Comparison of ENCODE assay signal across 8 cellular contexts in genomic region chr19:18522862-18523440, GRCh38. TPM values are rescaled to one million over a fixed set of nuclear protein-coding genes. Genes with fewer than 3 reads are reported as not detected.
DNase-seq lines count a peak whose midpoint lies in the region; ATAC-seq and TF ChIP-seq lines count a peak whose summit lies in the region.
"Not testable (repeated sequence)": the region's sequence is repeated elsewhere in the genome, so short reads cannot be mapped to it uniquely, and the experiment has no call there.

No MANE protein-coding gene starts in this region.

- TSS peak; percentile 94 for BruUV-seq in HCT116 (replicated peaks; lab: Mats Ljungman, UMichigan)

- not testable (repeated sequence) for H3K9me3 ChIP-seq in HCT116 (ENCODE audit: control insufficient read depth in 1 of 2, insufficient read depth in 1 of 2, low read depth in 1 of 2, low read length in 2 of 2); neutrophil; suprapubic skin

- not testable (repeated sequence) for DNase-seq in AG10803 (ENCODE audit: low read depth); HCT116 (ENCODE audit: low read depth, low spot score); RWPE1 (ENCODE audit: low spot score); coronary artery (ENCODE audit: low spot score)
- DNase-seq in suprapubic skin (ENCODE audit: low spot score in 2 of 2), result peak in 1 of 2 donors; percentile 66

- peaks cover 32% of the 10 kb centered on the region for H3K36me3 Mint-ChIP-seq in activated T-helper 17 cell treated with anti-CD3 and anti-CD28 coated beads, Interleukin-2, amount 50 U/mL, for 72 hours (ENCODE audit: low read depth)

- RAD21 ChIA-PET in HCT116 (lab: Charles Lee; ENCODE audit: low non-redundant PET in 1 of 2, low total read pairs in 2 of 2, uncharacterized antibody in 2 of 2, unreplicated experiment in 2 of 2), result not testable (repeated sequence)

- not testable (repeated sequence) for TF ChIP-seq CTCF in AG10803 (conservative IDR thresholded peaks at IDR 0.05; ENCODE audit: low read length); HCT116 (IDR thresholded peaks at IDR 0.05 in 2 of 3, conservative IDR thresholded peaks at IDR 0.05 in 1 of 3; ENCODE audit: borderline replicate concordance in 1 of 3, insufficient read depth in 1 of 3, low read depth in 2 of 3, low read length in 2 of 3); RWPE1 (conservative IDR thresholded peaks at IDR 0.05; ENCODE audit: low read depth); coronary artery (IDR thresholded peaks at IDR 0.05); neutrophil (IDR thresholded peaks at IDR 0.05); suprapubic skin (IDR thresholded peaks at IDR 0.05)

- intact Hi-C loops in HCT116 (cut with micrococcal nuclease), result loop anchor here (1.0 to 2.0 kb wide), 2 partner anchors 34 to 114 kb away; partner anchors contain the start of genes KLHL26 and KXD1

- POLR2A ChIA-PET in HCT116 (lab: Charles Lee), result interaction anchor here (1.9 to 3.5 kb wide), 3 partner anchors 11 to 49 kb away, joined by 5 to 15 read pairs (median 13); partner anchors contain the start of genes KXD1 and UBA52
- POLR2A ChIA-PET in RWPE1 (lab: Yijun Ruan, JAX; ENCODE audit: low non-redundant PET), result not testable (repeated sequence)

- not testable (repeated sequence) for H3K36me3 ChIP-seq in HCT116 (ENCODE audit: control insufficient read depth in 1 of 2, insufficient read depth in 2 of 2, low read length in 2 of 2); neutrophil; suprapubic skin

- H3K27ac ChIP-seq in HCT116 (ENCODE audit: low read depth, low read length) (peak overlapping the region; percentile 48), RWPE1 (peak overlapping the region; percentile 97), coronary artery (peak overlapping the region; percentile 44 to 49), neutrophil (peak overlapping the region; percentile 95)
- H3K27ac ChIP-seq in suprapubic skin, result not testable (repeated sequence)

- not testable (repeated sequence) for H3K9me2 ChIP-seq in HCT116 (ENCODE audit: insufficient read depth)

- not testable (repeated sequence) for TF ChIP-seq RAD21 in HCT116 (IDR thresholded peaks at IDR 0.05; ENCODE audit: low read depth)

- H3K9ac ChIP-seq in HCT116 (ENCODE audit: low read length), result peak overlapping the region; percentile 39; the same call in 1 of the 2 replicates

- peaks cover 37% of the 10 kb centered on the region for H3K79me2 ChIP-seq in HCT116 (ENCODE audit: insufficient read depth, low read length)

- H3K4me2 ChIP-seq in HCT116 (ENCODE audit: low read length), result peak overlapping the region; percentile 60

- TF ChIP-seq POLR2A in HCT116 (IDR thresholded peaks at IDR 0.05; ENCODE audit: borderline replicate concordance, extremely low read depth, insufficient read depth, insufficient read length); suprapubic skin (IDR thresholded peaks at IDR 0.05): not testable (repeated sequence)

- WGBS in suprapubic skin, result 68% methylated on average over 19 of the region's 19 CpGs

- not testable (repeated sequence) for TF ChIP-seq EP300 in suprapubic skin (IDR thresholded peaks at IDR 0.05)

- not testable (repeated sequence) for H4K20me1 ChIP-seq in HCT116 (ENCODE audit: insufficient read depth)

- H3K4me1 ChIP-seq in HCT116 (ENCODE audit: control insufficient read depth in 1 of 2, insufficient read depth in 2 of 2, low read length in 2 of 2) (peaks cover 14 to 33% of the 10 kb centered on the region in 2 experiments), neutrophil (ENCODE audit: control insufficient read depth in 1 of 2, insufficient read depth in 1 of 2, low read depth in 1 of 2, low read length in 1 of 2) (peaks cover 30 to 34% of the 10 kb centered on the region in 2 experiments), suprapubic skin (peaks cover 28% of the 10 kb centered on the region)

- H3K27me3 Mint-ChIP-seq in activated T-helper 17 cell treated with anti-CD3 and anti-CD28 coated beads, Interleukin-2, amount 50 U/mL, for 72 hours, result not testable (repeated sequence)

- peak overlapping the region; percentile 89 for H3K4me3 Mint-ChIP-seq in activated T-helper 17 cell treated with anti-CD3 and anti-CD28 coated beads, Interleukin-2, amount 50 U/mL, for 72 hours

- not testable (repeated sequence) for H3K4me1 Mint-ChIP-seq in activated T-helper 17 cell treated with anti-CD3 and anti-CD28 coated beads, Interleukin-2, amount 50 U/mL, for 72 hours

- H2AFZ ChIP-seq in HCT116 (ENCODE audit: low read depth, low read length, poor library complexity, severe bottlenecking), result not testable (repeated sequence)

- not testable (repeated sequence) for H3K9me3 Mint-ChIP-seq in activated T-helper 17 cell treated with anti-CD3 and anti-CD28 coated beads, Interleukin-2, amount 50 U/mL, for 72 hours

- not testable (repeated sequence) for H3K27me3 ChIP-seq in HCT116 (ENCODE audit: insufficient read depth, low read length); neutrophil; suprapubic skin

- CTCF ChIA-PET in HCT116 (lab: Charles Lee), result not testable (repeated sequence)
- CTCF ChIA-PET in RWPE1 (lab: Yijun Ruan, JAX), result interaction anchor here (0.6 to 1.3 kb wide), 4 partner anchors 35 to 62 kb away, joined by 3 to 8 read pairs (median 5); partner anchors contain the start of gene KXD1

- H3K4me3 ChIP-seq in AG10803 (ENCODE audit: low read length), result peak overlapping the region; percentile 42
- peak overlapping the region; percentile 27 to 92; a peak in 3 of 4 replicates for H3K4me3 ChIP-seq in HCT116 (replicated peaks in 1 of 2; ENCODE audit: low read depth in 1 of 2, low read length in 2 of 2)
- H3K4me3 ChIP-seq in coronary artery, result peak overlapping the region; percentile 29
- peak overlapping the region; percentile 17 for H3K4me3 ChIP-seq in iPS-11a (ENCODE audit: low read depth, low read length)
- peak overlapping the region; percentile 34 to 50 for H3K4me3 ChIP-seq in neutrophil (ENCODE audit: low read depth in 1 of 2, low read length in 1 of 2)
- peak overlapping the region; percentile 21 for H3K4me3 ChIP-seq in suprapubic skin

- ATAC-seq in HCT116; activated T-helper 17 cell treated with anti-CD3 and anti-CD28 coated beads, Interleukin-2, amount 50 U/mL, for 72 hours (replicated peaks): not testable (repeated sequence)

- H3K27ac Mint-ChIP-seq in activated T-helper 17 cell treated with anti-CD3 and anti-CD28 coated beads, Interleukin-2, amount 50 U/mL, for 72 hours, result peak overlapping the region; percentile 91

RNA-seq across cellular contexts. Expression of gene ELL, which starts 1.1 kb away (rescaled TPM):
- total RNA-seq in HCT116 (2021; ENCODE audit: unreplicated experiment), result 22.9 TPM
- 14.9 and 19.8 TPM in 2 replicates for polyA plus RNA-seq in HCT116 (2012)
- total RNA-seq in activated T-helper 17 cell treated with anti-CD3 and anti-CD28 coated beads, Interleukin-2, amount 50 U/mL, for 72 hours, result 10 to 100 TPM; 23.7 to 41.8 TPM
- total RNA-seq in suprapubic skin, result 10 to 100 TPM; 27.0 to 59.5 (median 36.9) TPM

RNA-seq across cellular contexts. Expression of gene FKBP8, which starts 20.4 kb away (rescaled TPM):
- total RNA-seq in HCT116 (2021; ENCODE audit: unreplicated experiment) (261 TPM), suprapubic skin (100 to 1,000 TPM; 194 to 217 (median 203) TPM)
- 319 and 380 TPM in 2 replicates for polyA plus RNA-seq in HCT116 (2012)
- total RNA-seq in activated T-helper 17 cell treated with anti-CD3 and anti-CD28 coated beads, Interleukin-2, amount 50 U/mL, for 72 hours, result 100 to 1,000 TPM; 222 to 320 TPM

RNA-seq across cellular contexts. Expression of gene KXD1, which starts 34.7 kb away (rescaled TPM):
- 139 TPM for total RNA-seq in HCT116 (2021; ENCODE audit: unreplicated experiment)
- polyA plus RNA-seq in HCT116 (2012), result 212 and 220 TPM in 2 replicates
- total RNA-seq in activated T-helper 17 cell treated with anti-CD3 and anti-CD28 coated beads, Interleukin-2, amount 50 U/mL, for 72 hours, result 100 to 1,000 TPM; 116 to 118 TPM
- total RNA-seq in suprapubic skin, result 100 to 1,000 TPM in 1 of 4 donors, 10 to 100 TPM in 3; 72.4 to 107 (median 89.4) TPM

RNA-seq across cellular contexts. Expression of gene UBA52, which starts 48.7 kb away (rescaled TPM):
- total RNA-seq in HCT116 (2021; ENCODE audit: unreplicated experiment), result 1,743 TPM
- 3,327 and 3,735 TPM in 2 replicates for polyA plus RNA-seq in HCT116 (2012)
- 1,000 to 10,000 TPM; 1,569 to 1,681 TPM for total RNA-seq in activated T-helper 17 cell treated with anti-CD3 and anti-CD28 coated beads, Interleukin-2, amount 50 U/mL, for 72 hours
- 1,000 to 10,000 TPM in 1 of 4 donors, 100 to 1,000 TPM in 3; 405 to 1,087 (median 865) TPM for total RNA-seq in suprapubic skin
